12 cellular contexts compared by ENCODE assay signal in the genomic region with DNA sequence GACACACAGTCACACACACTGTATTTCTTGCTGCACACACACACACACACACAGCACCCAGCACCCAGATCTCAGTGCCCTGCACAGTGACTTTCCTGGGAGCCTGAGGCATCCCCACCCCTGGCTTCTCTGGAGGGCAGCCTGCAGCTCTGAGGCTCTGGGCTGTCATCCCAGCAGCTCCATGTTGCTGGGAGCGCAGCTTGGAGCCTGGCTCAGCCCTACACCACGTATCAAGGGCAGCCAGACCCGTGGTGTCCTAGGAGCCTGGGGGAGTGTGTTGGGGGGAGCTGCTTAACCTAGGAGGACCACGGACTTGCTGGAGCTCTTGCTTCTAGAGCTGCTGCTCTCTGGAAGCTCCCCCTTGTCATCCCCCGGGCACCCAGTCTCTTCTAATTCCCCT. TPM values are rescaled to one million over a fixed set of nuclear protein-coding genes. Genes with fewer than 3 reads are reported as not detected.
DNase-seq lines count a peak whose midpoint lies in the region; ATAC-seq and TF ChIP-seq lines count a peak whose summit lies in the region.
"Had no signal": no experiment of that assay in that cellular context is flagged by ENCODE, and none has a peak within 500 bp of the region (broad histone marks: within the 10 kb centered on the region; RNA-seq: fewer than 3 reads in every experiment).

No MANE protein-coding gene starts in this region.

- H3K9me3 ChIP-seq in right cardiac atrium (ENCODE audit: control insufficient read depth, low read length): no peaks in the 10 kb centered on the region
- no peaks in the 10 kb centered on the region for H3K9me3 ChIP-seq in vagina
- H3K9me3 ChIP-seq: mucosa of descending colon had no signal

- no peaks in the 10 kb centered on the region for H3K36me3 ChIP-seq in vagina

- H3K9me3 Mint-ChIP-seq in osteocyte (ENCODE audit: unreplicated experiment): no peaks in the 10 kb centered on the region
- H3K9me3 Mint-ChIP-seq: activated CD4-positive, alpha-beta T cell treated with anti-CD3 and anti-CD28 coated beads, Interleukin-2, amount 10 ng/mL, durations not matched to agents 24 days and 14 days had no signal

- ATAC-seq in right cardiac atrium: no peak
- ATAC-seq in Right ventricle myocardium inferior: no peak
- no peak for ATAC-seq in GM18520 (IDR thresholded peaks at IDR 0.05; ENCODE audit: unreplicated experiment)
- ATAC-seq: mucosa of descending colon, PC-3, sciatic nerve had no signal

- H3K4me3 ChIP-seq in right cardiac atrium (ENCODE audit: low read length) (no peak overlapping the region), vagina (no peak overlapping the region)
- H3K4me3 ChIP-seq: mucosa of descending colon had no signal

- no peak for TF ChIP-seq POLR2A in vagina (IDR thresholded peaks at IDR 0.05)

- no peaks in the 10 kb centered on the region for H3K27me3 Mint-ChIP-seq in osteocyte (ENCODE audit: unreplicated experiment)

- no peak for TF ChIP-seq CTCF in osteocyte (IDR thresholded peaks at IDR 0.05)
- TF ChIP-seq CTCF in vagina (IDR thresholded peaks at IDR 0.05): no peak

- no peak overlapping the region for H3K4me3 Mint-ChIP-seq in osteocyte (ENCODE audit: unreplicated experiment)

- peaks cover 1% of the 10 kb centered on the region for H3K36me3 Mint-ChIP-seq in osteocyte (ENCODE audit: unreplicated experiment)

- intact Hi-C loops in right cardiac atrium (cut with DNase I) (loop anchor here (2.0 to 10.0 kb wide), 5 partner anchors 26 to 442 kb away; no protein-coding TSS in a partner anchor), Right ventricle myocardium inferior (cut with DNase I) (loop anchor here (10.0 kb wide), 1 partner anchor 242 kb away; no protein-coding TSS in a partner anchor), vagina (cut with DNase I) (loop anchor here (10.0 kb wide), 1 partner anchor 82 kb away; no protein-coding TSS in a partner anchor)

- peak overlapping the region; percentile 82 for H3K27ac Mint-ChIP-seq in osteocyte (ENCODE audit: unreplicated experiment)
- H3K27ac Mint-ChIP-seq: activated CD4-positive, alpha-beta T cell treated with anti-CD3 and anti-CD28 coated beads, Interleukin-2, amount 10 ng/mL, durations not matched to agents 24 days and 14 days had no signal

- peak in 2 of 3 donors; percentile 76 to 81 for DNase-seq in right cardiac atrium
- no peak for DNase-seq in Right ventricle myocardium inferior (ENCODE audit: missing footprints)
- DNase-seq in fibroblast of peridontal ligament (ENCODE audit: extremely low read depth): peak; percentile 11
- no peak for DNase-seq in osteocyte (ENCODE audit: extremely low spot score, unreplicated experiment)
- no peak for DNase-seq in vagina (ENCODE audit: extremely low spot score in 2 of 2)
- DNase-seq in activated CD4-positive, CD25-positive, alpha-beta regulatory T cell treated with anti-CD3 and anti-CD28 coated beads, Interleukin-2, amount 50 U/mL, for 72 hours: no peak
- no peak for DNase-seq in OCI-M1 (lab: John Stamatoyannopoulos, UW)
- DNase-seq: activated CD4-positive, alpha-beta T cell treated with anti-CD3 and anti-CD28 coated beads, Interleukin-2, amount 10 ng/mL, durations not matched to agents 24 days and 14 days; mucosa of descending colon; PC-3 had no signal

- H3K27ac ChIP-seq in right cardiac atrium (ENCODE audit: low read length) (peak overlapping the region; percentile 10), vagina (peak overlapping the region; percentile 99)

- H3K27me3 ChIP-seq in right cardiac atrium (ENCODE audit: control insufficient read depth, insufficient read depth) (no peaks in the 10 kb centered on the region), vagina (no peaks in the 10 kb centered on the region)

- H3K4me1 ChIP-seq in right cardiac atrium (ENCODE audit: control insufficient read depth, insufficient read depth, low read length): no peaks in the 10 kb centered on the region
- H3K4me1 ChIP-seq in vagina: peaks cover 32% of the 10 kb centered on the region

- peaks cover 46% of the 10 kb centered on the region for H3K4me1 Mint-ChIP-seq in osteocyte (ENCODE audit: unreplicated experiment)

- WGBS in right cardiac atrium: 34% methylated on average over 5 of the region's 5 CpGs

RNA-seq across cellular contexts. Expression of gene IER5L, which starts 5.2 kb away (rescaled TPM):
- 1 to 10 TPM; 6.7 to 9.4 (median 8.7) TPM for total RNA-seq in right cardiac atrium
- 10.4 TPM for polyA plus RNA-seq in right cardiac atrium
- 4.6 TPM for total RNA-seq in Right ventricle myocardium inferior
- total RNA-seq in osteocyte: 60.8 and 63.0 TPM in 2 replicates
- 34.4 TPM for total RNA-seq in vagina

Comparison
In these comparisons a context has a peak if more than half of its experiments do, and no peak if none do; other contexts are left out.
1. DNase-seq: peak in right cardiac atrium (2 of 3) and fibroblast of peridontal ligament (single experiment); none in Right ventricle myocardium inferior (single experiment), osteocyte (single experiment), vagina (0 of 2), activated CD4-positive, CD25-positive, alpha-beta regulatory T cell treated with anti-CD3 and anti-CD28 coated beads, Interleukin-2, amount 50 U/mL, for 72 hours (single experiment) and OCI-M1 (single experiment).